Comparison of ENCODE assay signal across 1 cellular context in genomic region chr12:66319266-66319954, GRCh38.
TF ChIP-seq lines count a peak whose summit lies in the region.

No MANE protein-coding gene starts in this region.

TF ChIP-seq in HEK293, 187 proteins besides CTCF, POLR2A, EP300 and RAD21 (continued from another document and continues in another):
- TF ChIP-seq ZNF513 (tag by site-specific recombination; IDR thresholded peaks at IDR 0.05) (no peak), ZNF350 (tag by site-specific recombination; IDR thresholded peaks at IDR 0.05) (no peak), ZNF558 (tag by site-specific recombination; IDR thresholded peaks at IDR 0.05) (no peak), ZNF585B (tag by site-specific recombination; IDR thresholded peaks at IDR 0.05) (no peak), ZNF747 (tag by site-specific recombination; IDR thresholded peaks at IDR 0.05) (no peak), ZBTB49 (tag by site-specific recombination; IDR thresholded peaks at IDR 0.05; ENCODE audit: low read depth) (0 out of 2 replicates have a peak, but pooled peaks have one; percentile 29), GLI2 (tag by site-specific recombination; IDR thresholded peaks at IDR 0.05; ENCODE audit: borderline replicate concordance, low read depth) (peak; percentile 91), KLF7 (tag by site-specific recombination; IDR thresholded peaks at IDR 0.05; ENCODE audit: borderline replicate concordance) (peak; percentile 51; the same call in 1 of the 2 replicates), ZNF561 (tag by site-specific recombination; IDR thresholded peaks at IDR 0.05; ENCODE audit: borderline replicate concordance) (peak; percentile 69; the same call in 1 of the 2 replicates), ZBTB20 (tag by site-specific recombination; IDR thresholded peaks at IDR 0.05) (no peak), ZSCAN4 (tag by site-specific recombination; IDR thresholded peaks at IDR 0.05) (0 out of 2 replicates have a peak, but pooled peaks have one; percentile 8), ZNF785 (tag by site-specific recombination; IDR thresholded peaks at IDR 0.05) (no peak), WT1 (tag by site-specific recombination; IDR thresholded peaks at IDR 0.05) (no peak), ZNF501 (tag by site-specific recombination; IDR thresholded peaks at IDR 0.05) (no peak), ZNF10 (tag by site-specific recombination; IDR thresholded peaks at IDR 0.05) (peak; percentile 83), ZNF19 (tag by site-specific recombination; IDR thresholded peaks at IDR 0.05; ENCODE audit: low read depth) (no peak), ZBTB48 (tag by site-specific recombination; IDR thresholded peaks at IDR 0.05) (no peak), GFI1B (tag by site-specific recombination; IDR thresholded peaks at IDR 0.05) (no peak), ZNF391 (tag by site-specific recombination; IDR thresholded peaks at IDR 0.05; ENCODE audit: borderline replicate concordance, low read depth) (no peak), SCRT2 (tag by site-specific recombination; IDR thresholded peaks at IDR 0.05) (0 out of 2 replicates have a peak, but pooled peaks have one; percentile 8), ZNF521 (tag by site-specific recombination; IDR thresholded peaks at IDR 0.05) (no peak), ZXDB (tag by site-specific recombination; IDR thresholded peaks at IDR 0.05) (peak; percentile 38; the same call in 1 of the 2 replicates), ZNF274 (IDR thresholded peaks at IDR 0.05; ENCODE audit: low read length) (no peak), ZNF274 (tag by site-specific recombination; IDR thresholded peaks at IDR 0.05; ENCODE audit: borderline replicate concordance) (no peak), ZNF121 (tag by site-specific recombination; IDR thresholded peaks at IDR 0.05) (no peak), OSR2 (tag by site-specific recombination; IDR thresholded peaks at IDR 0.05) (peak; percentile 93), SETDB1 (IDR thresholded peaks at IDR 0.05; ENCODE audit: insufficient read length, low read length) (no peak), HOXC10 (CRISPR knock-in tag; IDR thresholded peaks at IDR 0.05) (no peak), RBAK (tag by site-specific recombination; IDR thresholded peaks at IDR 0.05) (no peak), ZSCAN16 (tag by site-specific recombination; IDR thresholded peaks at IDR 0.05) (no peak), ZNF843 (tag by site-specific recombination; IDR thresholded peaks at IDR 0.05) (peak; percentile 98), ZNF433 (tag by site-specific recombination; IDR thresholded peaks at IDR 0.05; ENCODE audit: low read depth) (no peak), BCL11B (tag by site-specific recombination; IDR thresholded peaks at IDR 0.05; ENCODE audit: low read depth) (peak; percentile 85), ZNF639 (tag by site-specific recombination; IDR thresholded peaks at IDR 0.05) (no peak), ZNF157 (tag by site-specific recombination; IDR thresholded peaks at IDR 0.05) (no peak), ZNF664 (tag by site-specific recombination; IDR thresholded peaks at IDR 0.05) (peak; percentile 97), ZNF366 (tag by site-specific recombination; conservative IDR thresholded peaks at IDR 0.05) (peak; percentile 35; the same call in 1 of the 2 replicates), ZNF416 (tag by site-specific recombination; IDR thresholded peaks at IDR 0.05) (no peak), ZNF175 (tag by site-specific recombination; IDR thresholded peaks at IDR 0.05) (no peak), ZNF596 (tag by site-specific recombination; IDR thresholded peaks at IDR 0.05) (peak; percentile 62; the same call in 1 of the 2 replicates), YY2 (tag by site-specific recombination; IDR thresholded peaks at IDR 0.05) (peak; percentile 57; the same call in 1 of the 2 replicates), ZNF18 (tag by site-specific recombination; IDR thresholded peaks at IDR 0.05) (0 out of 2 replicates have a peak, but pooled peaks have one; percentile 75), ZNF791 (tag by site-specific recombination; IDR thresholded peaks at IDR 0.05) (no peak), ZNF548 (tag by site-specific recombination; IDR thresholded peaks at IDR 0.05) (no peak)
- TF ChIP-seq, protein P1, sequence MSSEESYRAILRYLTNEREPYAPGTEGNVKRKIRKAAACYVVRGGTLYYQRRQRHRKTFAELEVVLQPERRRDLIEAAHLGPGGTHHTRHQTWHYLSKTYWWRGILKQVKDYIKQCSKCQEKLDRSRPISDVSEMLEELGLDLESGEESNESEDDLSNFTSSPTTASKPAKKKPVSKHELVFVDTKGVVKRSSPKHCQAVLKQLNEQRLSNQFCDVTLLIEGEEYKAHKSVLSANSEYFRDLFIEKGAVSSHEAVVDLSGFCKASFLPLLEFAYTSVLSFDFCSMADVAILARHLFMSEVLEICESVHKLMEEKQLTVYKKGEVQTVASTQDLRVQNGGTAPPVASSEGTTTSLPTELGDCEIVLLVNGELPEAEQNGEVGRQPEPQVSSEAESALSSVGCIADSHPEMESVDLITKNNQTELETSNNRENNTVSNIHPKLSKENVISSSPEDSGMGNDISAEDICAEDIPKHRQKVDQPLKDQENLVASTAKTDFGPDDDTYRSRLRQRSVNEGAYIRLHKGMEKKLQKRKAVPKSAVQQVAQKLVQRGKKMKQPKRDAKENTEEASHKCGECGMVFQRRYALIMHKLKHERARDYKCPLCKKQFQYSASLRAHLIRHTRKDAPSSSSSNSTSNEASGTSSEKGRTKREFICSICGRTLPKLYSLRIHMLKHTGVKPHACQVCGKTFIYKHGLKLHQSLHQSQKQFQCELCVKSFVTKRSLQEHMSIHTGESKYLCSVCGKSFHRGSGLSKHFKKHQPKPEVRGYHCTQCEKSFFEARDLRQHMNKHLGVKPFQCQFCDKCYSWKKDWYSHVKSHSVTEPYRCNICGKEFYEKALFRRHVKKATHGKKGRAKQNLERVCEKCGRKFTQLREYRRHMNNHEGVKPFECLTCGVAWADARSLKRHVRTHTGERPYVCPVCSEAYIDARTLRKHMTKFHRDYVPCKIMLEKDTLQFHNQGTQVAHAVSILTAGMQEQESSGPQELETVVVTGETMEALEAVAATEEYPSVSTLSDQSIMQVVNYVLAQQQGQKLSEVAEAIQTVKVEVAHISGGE (tag by site-specific recombination; conservative IDR thresholded peaks at IDR 0.05; ENCODE audit: low read depth), result peak; percentile 35; the same call in 1 of the 2 replicates
- TF ChIP-seq, protein P2, sequence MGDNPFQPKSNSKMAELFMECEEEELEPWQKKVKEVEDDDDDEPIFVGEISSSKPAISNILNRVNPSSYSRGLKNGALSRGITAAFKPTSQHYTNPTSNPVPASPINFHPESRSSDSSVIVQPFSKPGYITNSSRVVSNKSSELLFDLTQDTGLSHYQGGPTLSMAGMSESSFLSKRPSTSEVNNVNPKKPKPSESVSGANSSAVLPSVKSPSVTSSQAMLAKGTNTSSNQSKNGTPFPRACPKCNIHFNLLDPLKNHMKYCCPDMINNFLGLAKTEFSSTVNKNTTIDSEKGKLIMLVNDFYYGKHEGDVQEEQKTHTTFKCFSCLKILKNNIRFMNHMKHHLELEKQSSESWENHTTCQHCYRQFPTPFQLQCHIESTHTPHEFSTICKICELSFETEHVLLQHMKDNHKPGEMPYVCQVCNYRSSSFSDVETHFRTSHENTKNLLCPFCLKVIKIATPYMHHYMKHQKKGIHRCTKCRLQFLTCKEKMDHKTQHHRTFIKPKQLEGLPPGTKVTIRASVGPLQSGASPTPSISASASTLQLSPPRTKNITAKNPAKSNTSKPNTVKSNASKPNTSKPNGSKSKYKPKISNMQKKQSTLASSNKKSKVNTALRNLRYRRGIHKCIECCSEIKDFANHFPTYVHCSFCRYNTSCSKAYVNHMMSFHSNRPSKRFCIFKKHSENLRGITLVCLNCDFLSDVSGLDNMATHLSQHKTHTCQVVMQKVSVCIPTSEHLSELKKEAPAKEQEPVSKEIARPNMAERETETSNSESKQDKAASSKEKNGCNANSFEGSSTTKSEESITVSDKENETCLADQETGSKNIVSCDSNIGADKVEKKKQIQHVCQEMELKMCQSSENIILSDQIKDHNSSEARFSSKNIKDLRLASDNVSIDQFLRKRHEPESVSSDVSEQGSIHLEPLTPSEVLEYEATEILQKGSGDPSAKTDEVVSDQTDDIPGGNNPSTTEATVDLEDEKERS (tag by site-specific recombination; IDR thresholded peaks at IDR 0.05), result no peak
- TF ChIP-seq, protein P3, sequence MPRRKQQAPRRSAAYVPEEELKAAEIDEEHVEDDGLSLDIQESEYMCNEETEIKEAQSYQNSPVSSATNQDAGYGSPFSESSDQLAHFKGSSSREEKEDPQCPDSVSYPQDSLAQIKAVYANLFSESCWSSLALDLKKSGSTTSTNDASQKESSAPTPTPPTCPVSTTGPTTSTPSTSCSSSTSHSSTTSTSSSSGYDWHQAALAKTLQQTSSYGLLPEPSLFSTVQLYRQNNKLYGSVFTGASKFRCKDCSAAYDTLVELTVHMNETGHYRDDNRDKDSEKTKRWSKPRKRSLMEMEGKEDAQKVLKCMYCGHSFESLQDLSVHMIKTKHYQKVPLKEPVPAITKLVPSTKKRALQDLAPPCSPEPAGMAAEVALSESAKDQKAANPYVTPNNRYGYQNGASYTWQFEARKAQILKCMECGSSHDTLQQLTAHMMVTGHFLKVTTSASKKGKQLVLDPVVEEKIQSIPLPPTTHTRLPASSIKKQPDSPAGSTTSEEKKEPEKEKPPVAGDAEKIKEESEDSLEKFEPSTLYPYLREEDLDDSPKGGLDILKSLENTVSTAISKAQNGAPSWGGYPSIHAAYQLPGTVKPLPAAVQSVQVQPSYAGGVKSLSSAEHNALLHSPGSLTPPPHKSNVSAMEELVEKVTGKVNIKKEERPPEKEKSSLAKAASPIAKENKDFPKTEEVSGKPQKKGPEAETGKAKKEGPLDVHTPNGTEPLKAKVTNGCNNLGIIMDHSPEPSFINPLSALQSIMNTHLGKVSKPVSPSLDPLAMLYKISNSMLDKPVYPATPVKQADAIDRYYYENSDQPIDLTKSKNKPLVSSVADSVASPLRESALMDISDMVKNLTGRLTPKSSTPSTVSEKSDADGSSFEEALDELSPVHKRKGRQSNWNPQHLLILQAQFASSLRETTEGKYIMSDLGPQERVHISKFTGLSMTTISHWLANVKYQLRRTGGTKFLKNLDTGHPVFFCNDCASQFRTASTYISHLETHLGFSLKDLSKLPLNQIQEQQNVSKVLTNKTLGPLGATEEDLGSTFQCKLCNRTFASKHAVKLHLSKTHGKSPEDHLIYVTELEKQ (tag by site-specific recombination; IDR thresholded peaks at IDR 0.05; ENCODE audit: borderline replicate concordance), result no peak
